8 cellular contexts compared by ENCODE assay signal in the genomic region with DNA sequence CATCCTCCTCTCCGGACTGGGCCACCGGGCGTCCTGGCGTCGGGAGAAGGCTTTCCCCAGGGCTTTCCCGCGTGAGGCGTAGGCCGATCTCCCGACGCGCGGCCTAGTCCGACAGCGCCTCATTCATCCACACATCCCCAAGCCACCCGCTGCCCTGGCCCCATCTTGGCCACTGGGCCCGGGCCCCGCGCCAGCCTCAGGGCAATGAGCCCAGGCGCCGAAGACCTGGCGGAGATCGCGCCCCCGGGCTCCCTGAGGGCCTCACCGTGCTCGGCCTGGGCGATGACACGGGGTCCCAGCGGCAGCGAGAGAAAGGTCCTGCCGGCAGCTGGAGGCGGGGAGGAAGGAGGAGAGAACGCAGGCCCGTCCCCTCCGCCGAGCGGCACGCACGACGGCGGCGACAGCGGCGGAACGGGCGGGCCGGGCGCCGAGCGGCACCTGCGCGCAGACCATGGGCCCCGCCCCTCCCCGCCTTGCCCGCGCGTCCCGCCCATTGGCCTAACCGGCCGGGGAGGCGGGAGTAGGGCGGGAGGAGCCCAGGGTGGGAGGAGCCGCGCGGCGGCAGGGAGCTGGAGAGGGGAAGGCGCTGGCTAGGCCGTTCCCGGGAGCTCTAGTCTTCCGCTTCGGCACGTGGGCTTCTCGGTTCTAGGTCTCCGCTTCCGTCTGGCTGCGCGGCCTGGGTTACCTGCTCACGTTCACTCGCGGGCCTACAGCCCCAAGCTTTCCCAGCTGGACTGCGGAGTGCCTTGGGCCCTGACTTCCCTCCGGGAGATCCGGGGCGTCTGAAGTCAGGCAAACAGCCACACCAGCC. TPM values are rescaled to one million over a fixed set of nuclear protein-coding genes. Genes with fewer than 3 reads are reported as not detected.
DNase-seq lines count a peak whose midpoint lies in the region; ATAC-seq and TF ChIP-seq lines count a peak whose summit lies in the region.

A gene (minus strand): TSS at position 346 of the 811 bp plus-strand sequence. CDS start 1,717 bp downstream, outside the sequence.

- H3K4me1 ChIP-seq in prostate gland (replicated peaks), result no peaks in the 10 kb centered on the region

- H3K27ac ChIP-seq in angular gyrus (ENCODE audit: low read depth, low read length) (peak within 1 kb of the TSS; percentile 80), prostate gland (peak within 1 kb of the TSS; percentile 74 to 85)

- peak within 1 kb of the TSS; percentile 66 to 87 for H3K4me3 ChIP-seq in prostate gland

- peak; percentile 94 for TF ChIP-seq POLR2A in GM18505 (IDR thresholded peaks at IDR 0.05; ENCODE audit: borderline replicate concordance, extremely low read depth, insufficient read depth, insufficient read length)
- peak; percentile 77 for TF ChIP-seq POLR2A in prostate gland (IDR thresholded peaks at IDR 0.05)

- no peaks in the 10 kb centered on the region for H3K36me3 ChIP-seq in prostate gland

- ATAC-seq in GM18505 (IDR thresholded peaks at IDR 0.05; ENCODE audit: unreplicated experiment), result peak; percentile 95
- peak; percentile 95 for ATAC-seq in HG02970 (IDR thresholded peaks at IDR 0.05; ENCODE audit: low FRiP score, unreplicated experiment)
- peak; percentile 99 for ATAC-seq in left ventricle myocardium superior

- no peaks in the 10 kb centered on the region for H3K27me3 ChIP-seq in prostate gland (replicated peaks; ENCODE audit: insufficient read depth)

- TF ChIP-seq CTCF in prostate gland (IDR thresholded peaks at IDR 0.05), result peak in 1 of 4 experiments; percentile 19

- WGBS in prostate gland, result under 1% methylated on average over 45 of the region's 85 CpGs

- DNase-seq in NCI-H187 treated with DMSO at 0.1 percent for 48 hours (lab: John Stamatoyannopoulos, UW) (peak; percentile 39), T-helper 2 cell (peak; percentile 93 to 97 (median 95)), left ventricle myocardium superior (peak; percentile 98), prostate gland (ENCODE audit: low spot score) (peak; percentile 92), ureter (ENCODE audit: low spot score) (peak; percentile 95)

- intact Hi-C loops in left ventricle myocardium superior (cut with micrococcal nuclease) (no loop called here), prostate gland (cut with DNase I) (no loop called here)

- H3K9me3 ChIP-seq in prostate gland, result no peaks in the 10 kb centered on the region

RNA-seq across cellular contexts. Expression of the gene that starts here (rescaled TPM):
- total RNA-seq in left ventricle myocardium superior (69.2 TPM), prostate gland (10 to 100 TPM; 40.9 to 43.9 TPM), ureter (80.9 TPM)

Comparison
In these comparisons a context has a peak if more than half of its experiments do, and no peak if none do; other contexts are left out.
1. Peak in every context shown above with its lines: DNase-seq, ATAC-seq, H3K4me3 ChIP-seq and H3K27ac ChIP-seq.
2. DNase-seq: peak in every context shown above with its lines; median percentile 98 in left ventricle myocardium superior; 95 in T-helper 2 cell; 95 in ureter; 92 in prostate gland; 39 in NCI-H187 treated with DMSO at 0.1 percent for 48 hours.